7 cellular contexts compared by ENCODE assay signal in the genomic region with DNA sequence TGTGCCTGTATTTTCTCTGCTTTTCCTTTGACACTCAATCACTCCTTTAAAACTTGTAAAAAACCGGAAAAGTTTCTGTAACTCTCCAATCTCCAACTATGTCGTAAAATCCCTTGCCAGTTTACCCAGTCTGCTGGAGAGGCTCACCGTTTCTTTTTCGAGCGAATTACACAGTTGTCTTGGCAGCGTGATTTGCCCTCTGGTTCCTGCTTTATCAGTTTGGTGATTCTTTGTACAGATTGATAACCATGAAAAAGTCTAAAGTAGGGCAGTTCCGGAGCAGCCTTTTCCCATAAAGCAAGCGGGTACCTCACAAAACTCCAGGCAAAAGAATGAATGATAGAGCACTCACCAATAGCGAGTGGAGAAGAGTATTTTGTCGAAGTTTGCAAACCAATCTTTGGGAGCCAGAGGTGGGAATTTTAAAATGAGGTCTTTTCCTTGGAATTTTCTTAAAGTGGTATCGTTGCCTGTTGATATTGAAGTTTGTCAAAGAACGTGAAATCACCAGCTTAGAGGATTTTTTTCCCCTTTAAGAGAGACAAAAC. TPM values are rescaled to one million over a fixed set of nuclear protein-coding genes. Genes with fewer than 3 reads are reported as not detected.
DNase-seq lines count a peak whose midpoint lies in the region; ATAC-seq and TF ChIP-seq lines count a peak whose summit lies in the region.

A gene with protein sequence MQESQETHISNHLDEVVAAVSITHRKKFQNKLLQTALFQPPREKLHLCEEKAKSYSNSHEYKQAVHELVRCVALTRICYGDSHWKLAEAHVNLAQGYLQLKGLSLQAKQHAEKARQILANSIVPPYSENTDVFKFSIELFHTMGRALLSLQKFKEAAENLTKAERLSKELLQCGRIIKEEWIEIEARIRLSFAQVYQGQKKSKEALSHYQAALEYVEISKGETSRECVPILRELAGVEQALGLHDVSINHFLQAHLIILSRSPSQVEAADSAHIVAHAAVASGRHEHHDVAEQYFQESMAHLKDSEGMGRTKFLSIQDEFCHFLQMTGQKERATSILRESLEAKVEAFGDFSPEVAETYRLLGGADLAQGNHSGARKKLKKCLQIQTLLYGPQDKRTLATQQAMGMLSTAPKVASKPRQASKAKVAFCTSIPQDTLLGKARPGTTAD (minus strand): TSS at position 312 of the 548 bp plus-strand sequence. CDS start 20,869 bp downstream, outside the sequence.

- ATAC-seq in Panc1 (peak; percentile 68), memory B cell (ENCODE audit: low read depth) (no peak), HG03460 (IDR thresholded peaks at IDR 0.05; ENCODE audit: unreplicated experiment) (no peak)

- TF ChIP-seq POLR2A in GM19099 (IDR thresholded peaks at IDR 0.05; ENCODE audit: extremely low read depth, insufficient read length, low read depth) = peak; percentile 20
- TF ChIP-seq POLR2A in thyroid gland (IDR thresholded peaks at IDR 0.05) = peak in 1 of 2 donors; percentile 80

- TF ChIP-seq CTCF in Panc1 (IDR thresholded peaks at IDR 0.05) = no peak
- peak in 1 of 6 experiments; percentile 17 for TF ChIP-seq CTCF in thyroid gland (IDR thresholded peaks at IDR 0.05)

- CTCF ChIA-PET in Panc1 (lab: Charles Lee) = no interaction called here

- no peaks in the 10 kb centered on the region for H3K27me3 ChIP-seq in Panc1 (ENCODE audit: control insufficient read depth, insufficient read depth, low read length)
- H3K27me3 ChIP-seq in endocrine pancreas (ENCODE audit: control insufficient read depth, insufficient read depth, low read length) = no peaks in the 10 kb centered on the region
- H3K27me3 ChIP-seq in thyroid gland = no peaks in the 10 kb centered on the region

- intact Hi-C loops in Panc1 (cut with micrococcal nuclease; ENCODE audit: unreplicated experiment) (no loop called here), thyroid gland (cut with DNase I) (no loop called here)

- no peaks in the 10 kb centered on the region for H3K27me3 Mint-ChIP-seq in memory B cell

- H3K4me1 Mint-ChIP-seq in memory B cell = peaks cover 24% of the 10 kb centered on the region

- peak within 1 kb of the TSS; percentile 87 to 96 for H3K4me3 ChIP-seq in Panc1 (ENCODE audit: low read depth in 2 of 2, low read length in 2 of 2)
- peak within 1 kb of the TSS; percentile 98 for H3K4me3 ChIP-seq in endocrine pancreas (ENCODE audit: control insufficient read depth, insufficient read depth, low read length)
- H3K4me3 ChIP-seq in thyroid gland (replicated peaks in 1 of 3) = peak within 1 kb of the TSS in 2 of 3 donors; percentile 79 to 97

- in situ Hi-C loops in Panc1 (cut with HindIII; ENCODE audit: low pct_unique_long_range_greater_than_20kb, low sequenced_read_pairs) = no loop called here

- POLR2A ChIA-PET in Panc1 (lab: Charles Lee) = no interaction called here

- 4% methylated on average over 12 of the region's 12 CpGs for WGBS in thyroid gland, 2 donors

- H3K36me3 ChIP-seq in Panc1 (ENCODE audit: control insufficient read depth, insufficient read depth, low read length) = peaks cover 4% of the 10 kb centered on the region
- H3K36me3 ChIP-seq in endocrine pancreas (ENCODE audit: control insufficient read depth, insufficient read depth, low read length) = no peaks in the 10 kb centered on the region
- no peaks in the 10 kb centered on the region for H3K36me3 ChIP-seq in thyroid gland

- no TSS peak for BruUV-seq in Panc1 (replicated peaks; lab: Mats Ljungman, UMichigan)

- H3K4me1 ChIP-seq in Panc1 (ENCODE audit: control insufficient read depth, insufficient read depth, low read length) = peaks cover 37% of the 10 kb centered on the region
- H3K4me1 ChIP-seq in endocrine pancreas (ENCODE audit: control insufficient read depth, insufficient read depth, low read length) = peaks cover 6% of the 10 kb centered on the region
- H3K4me1 ChIP-seq in thyroid gland = peaks cover 12 to 26% of the 10 kb centered on the region in 2 donors

- no peak within 1 kb of the TSS for H3K4me3 Mint-ChIP-seq in memory B cell

- peak within 1 kb of the TSS; percentile 89 for H3K27ac Mint-ChIP-seq in memory B cell

- DNase-seq in Panc1 (ENCODE audit: low read depth, low spot score) (peak; percentile 72), memory B cell (ENCODE audit: low spot score in 2 of 2) (no peak), thyroid gland (peak; percentile 28 to 31), Kasumi-1 (lab: John Stamatoyannopoulos, UW) (no peak)

- H3K9me3 Mint-ChIP-seq in memory B cell = no peaks in the 10 kb centered on the region

- H3K36me3 Mint-ChIP-seq in memory B cell = no peaks in the 10 kb centered on the region

- no peak within 1 kb of the TSS for H3K9ac ChIP-seq in endocrine pancreas (ENCODE audit: control insufficient read depth, insufficient read depth, low read length)

- H3K9me3 ChIP-seq in Panc1 (ENCODE audit: control insufficient read depth, insufficient read depth, low read depth, low read length) (no peaks in the 10 kb centered on the region), endocrine pancreas (ENCODE audit: control insufficient read depth, low read length) (no peaks in the 10 kb centered on the region), thyroid gland (no peaks in the 10 kb centered on the region)

- peak within 1 kb of the TSS; percentile 100 for H3K27ac ChIP-seq in Panc1 (ENCODE audit: low read length)
- H3K27ac ChIP-seq in thyroid gland = peak within 1 kb of the TSS; percentile 81 to 85 (median 83)

RNA-seq across cellular contexts. Expression of the gene that starts here (rescaled TPM):
- total RNA-seq in Panc1 (2021; ENCODE audit: unreplicated experiment) = 21.7 TPM
- 14.2 TPM for polyA plus RNA-seq in Panc1 (2012; ENCODE audit: insufficient read length)
- total RNA-seq in thyroid gland = 10 to 100 TPM; 19.9 to 45.3 (median 34.0) TPM

Comparison
In these comparisons a context has a peak if more than half of its experiments do, and no peak if none do; other contexts are left out.
1. DNase-seq: peak in Panc1 (single experiment) and thyroid gland (2 of 2); none in memory B cell (0 of 2) and Kasumi-1 (0 of 2).
2. Peak in every context shown above with its lines, with median percentiles within 50 percentile points of each other: H3K4me3 ChIP-seq.